In the genomic region with DNA sequence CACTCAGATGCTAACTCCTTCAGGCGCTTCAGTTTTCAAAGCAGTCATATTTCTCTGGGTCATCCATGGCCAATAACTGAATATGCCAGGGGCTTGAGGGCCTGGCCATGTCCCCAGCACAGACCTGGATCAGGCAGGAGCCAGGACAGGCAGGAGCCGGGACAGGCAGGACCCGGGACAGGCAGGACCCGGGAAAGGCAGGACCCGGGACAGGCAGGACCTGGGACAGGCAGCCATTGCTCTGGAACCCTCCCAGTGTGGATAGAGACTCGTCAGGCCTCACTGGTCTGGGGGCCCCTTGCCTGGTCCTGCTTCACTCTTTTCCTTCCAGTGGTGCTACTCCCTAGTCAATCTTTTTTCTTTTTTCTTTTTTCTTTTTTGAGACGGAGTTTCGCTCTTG, we compare ENCODE assay signal across 31 cellular contexts.
"Had no signal": no experiment of that assay in that cellular context is flagged by ENCODE, and none has a peak within 500 bp of the region (broad histone marks: within the 10 kb centered on the region; RNA-seq: fewer than 3 reads in every experiment).

No MANE protein-coding gene starts in this region.

- H3K4me2 ChIP-seq: smooth muscle cell had no signal

- H3K9me3 ChIP-seq: lower lobe of right lung, neutrophil, right atrium auricular region, right lobe of liver, stomach, testis, thyroid gland, transverse colon, upper lobe of left lung had no signal

- H3K27ac ChIP-seq: lower lobe of right lung, neutrophil, parathyroid adenoma, right atrium auricular region, right lobe of liver, stomach, testis, thyroid gland, transverse colon, upper lobe of left lung had no signal

- H3K79me2 ChIP-seq: parathyroid adenoma had no signal

- FAIRE-seq: keratinocyte, urothelium cell line had no signal

- H3K36me3 ChIP-seq: lower lobe of right lung, neutrophil, right atrium auricular region, right lobe of liver, stomach, thyroid gland, transverse colon, upper lobe of left lung had no signal

- H2AFZ ChIP-seq: parathyroid adenoma had no signal

- DNase-seq: hippocampal formation; kidney glomerular epithelial cell; left cardiac atrium; left ventricle myocardium superior; lower lobe of right lung; mammary epithelial cell; mesenchymal stem cell; naive B cell; occipital lobe; right lobe of liver; stimulated activated CD4-positive, alpha-beta T cell treated with anti-CD3 and anti-CD28 coated beads, Interleukin-12 subunit alpha, Interleukin-12 subunit beta, amount 100 ng/mL, for 4 hours; stimulated activated CD4-positive, alpha-beta T cell treated with anti-CD3 and anti-CD28 coated beads, Interleukin-15, amount 100 ng/mL, for 24 hours; stimulated activated CD4-positive, alpha-beta T cell treated with anti-CD3 and anti-CD28 coated beads, Interleukin-2, amount 100 ng/mL, for 24 hours; stimulated activated CD4-positive, alpha-beta T cell treated with anti-CD3 and anti-CD28 coated beads, Interleukin-4, amount 100 ng/mL, for 1 hour; stimulated activated naive B cell treated with anti-CD40 and anti-IgM and Interleukin-4, amounts not matched to agents 10 μg/mL and 1 μg/mL and 100 μg/mL, for 72 hours; stimulated activated naive CD8-positive, alpha-beta T cell treated with anti-CD3 and anti-CD28 coated beads, Interleukin-15, Interleukin-2, amounts not matched to agents 100 U/mL and 50 U/mL, for 24 hours; stomach; testis; thyroid gland; transverse colon; upper lobe of left lung had no signal

- H3K4me1 ChIP-seq: parathyroid adenoma, right lobe of liver, testis had no signal

- H3K27ac Mint-ChIP-seq: mesothelial cell of epicardium; stimulated activated naive B cell treated with anti-CD40 and anti-IgM and Interleukin-4, amounts not matched to agents 10 μg/mL and 1 μg/mL and 100 μg/mL, for 72 hours had no signal

- H3K9me3 Mint-ChIP-seq: mesothelial cell of epicardium, naive B cell, nephron, neural crest cell had no signal

- H3K36me3 Mint-ChIP-seq: mesothelial cell of epicardium; naive B cell; stimulated activated naive B cell treated with anti-CD40 and anti-IgM and Interleukin-4, amounts not matched to agents 10 μg/mL and 1 μg/mL and 100 μg/mL, for 72 hours had no signal

- H3K27me3 ChIP-seq: right atrium auricular region, right lobe of liver, testis, thyroid gland, upper lobe of left lung had no signal

- H3K4me3 Mint-ChIP-seq: mesothelial cell of epicardium; neural crest cell; stimulated activated naive B cell treated with anti-CD40 and anti-IgM and Interleukin-4, amounts not matched to agents 10 μg/mL and 1 μg/mL and 100 μg/mL, for 72 hours had no signal

- H3K9ac ChIP-seq: parathyroid adenoma had no signal

- H3K4me3 ChIP-seq: lower lobe of right lung, right atrium auricular region, right lobe of liver, smooth muscle cell, stomach, testis, thyroid gland, transverse colon, upper lobe of left lung had no signal

- ATAC-seq: left cardiac atrium; left lobe of liver; left ventricle myocardium superior; lower lobe of right lung; right lobe of liver; stimulated activated naive B cell treated with anti-CD40 and anti-IgM and Interleukin-4, amounts not matched to agents 10 μg/mL and 1 μg/mL and 100 μg/mL, for 72 hours; stimulated activated naive CD8-positive, alpha-beta T cell treated with anti-CD3 and anti-CD28 coated beads, Interleukin-15, Interleukin-2, amounts not matched to agents 100 U/mL and 50 U/mL, for 24 hours had no signal
